ENCODE assay signal across 1 cellular context in genomic region chr5:179744106-179744505, GRCh38. TPM values are rescaled to one million over a fixed set of nuclear protein-coding genes. Genes with fewer than 3 reads are reported as not detected.
"Had no signal": no experiment of that assay in that cellular context is flagged by ENCODE, and none has a peak within 500 bp of the region (broad histone marks: within the 10 kb centered on the region; RNA-seq: fewer than 3 reads in every experiment).

No MANE protein-coding gene starts in this region.

RNA-seq across cellular contexts. Expression of gene LTC4S, which starts 49.7 kb away (rescaled TPM):
- total RNA-seq: smooth muscle cell had no signal
